In genomic region chr9:37309136-37309535, GRCh38 we compare ENCODE assay signal across 8 cellular contexts.
A peak's percentile ranks its signal among the peaks of the same experiment; 100 is the strongest.
DNase-seq lines count a peak whose midpoint lies in the region; ATAC-seq and TF ChIP-seq lines count a peak whose summit lies in the region.

No MANE protein-coding gene starts in this region.

- no peaks in the 10 kb centered on the region for H3K9me2 ChIP-seq in HCT116 (ENCODE audit: insufficient read depth)

- no peaks in the 10 kb centered on the region for H3K9me3 ChIP-seq in HCT116 (ENCODE audit: control insufficient read depth in 1 of 2, insufficient read depth in 1 of 2, low read depth in 1 of 2, low read length in 2 of 2)

- CTCF ChIA-PET in HCT116 (lab: Charles Lee) = no interaction called here
- CTCF ChIA-PET in activated CD8-positive, alpha-beta T cell treated with anti-CD3 and anti-CD28 coated beads for 36 hours (lab: Charles Lee) = interaction anchor here (0.6 to 1.4 kb wide), 7 partner anchors 15 to 436 kb away, joined by 3 to 5 read pairs (median 3); no protein-coding TSS in a partner anchor

- POLR2A ChIA-PET in HCT116 (lab: Charles Lee) = no interaction called here
- POLR2A ChIA-PET in activated CD8-positive, alpha-beta T cell treated with anti-CD3 and anti-CD28 coated beads for 36 hours (lab: Charles Lee) = interaction anchor here (1.4 kb wide), 1 partner anchor 153 kb away, joined by 3 read pairs; no protein-coding TSS in a partner anchor

- no peak overlapping the region for H3K4me2 ChIP-seq in HCT116 (ENCODE audit: low read length)

- 0 out of 6 replicates have a peak, but pooled peaks of 2 of the 3 experiments have one; percentile 19 to 24 for TF ChIP-seq CTCF in HCT116 (IDR thresholded peaks at IDR 0.05 in 2 of 3, conservative IDR thresholded peaks at IDR 0.05 in 1 of 3; ENCODE audit: borderline replicate concordance in 1 of 3, insufficient read depth in 1 of 3, low read depth in 2 of 3, low read length in 2 of 3)
- TF ChIP-seq CTCF in activated CD8-positive, alpha-beta T cell treated with anti-CD3 and anti-CD28 coated beads for 36 hours (IDR thresholded peaks at IDR 0.05) = no peak

- H3K4me3 Mint-ChIP-seq in activated CD8-positive, alpha-beta T cell treated with anti-CD3 and anti-CD28 coated beads for 36 hours = no peak overlapping the region
- H3K4me3 Mint-ChIP-seq in naive B cell = peak overlapping the region in 5 of 8 donors; percentile 15 to 78 (median 59)

- TF ChIP-seq POLR2A in HCT116 (IDR thresholded peaks at IDR 0.05; ENCODE audit: borderline replicate concordance, extremely low read depth, insufficient read depth, insufficient read length) = no peak

- no peak overlapping the region for H3K9ac ChIP-seq in HCT116 (ENCODE audit: low read length)

- H3K27ac ChIP-seq in HCT116 (ENCODE audit: low read depth, low read length) = no peak overlapping the region

- peaks cover 28% of the 10 kb centered on the region for H3K36me3 Mint-ChIP-seq in activated CD8-positive, alpha-beta T cell treated with anti-CD3 and anti-CD28 coated beads for 36 hours (ENCODE audit: low read depth)
- peaks cover 20 to 29% of the 10 kb centered on the region in 2 donors for H3K36me3 Mint-ChIP-seq in naive B cell

- peaks cover 11% of the 10 kb centered on the region for H3K4me1 Mint-ChIP-seq in activated CD8-positive, alpha-beta T cell treated with anti-CD3 and anti-CD28 coated beads for 36 hours (ENCODE audit: low read depth)
- peaks cover 24 to 52% (median 30%) of the 10 kb centered on the region in 3 donors for H3K4me1 Mint-ChIP-seq in naive B cell

- H3K36me3 ChIP-seq in HCT116 (ENCODE audit: control insufficient read depth in 1 of 2, insufficient read depth in 2 of 2, low read length in 2 of 2) = 0 out of 4 replicates have a peak, but pooled peaks cover 0 to 4% of the 10 kb centered on the region in 2 experiments

- H3K27me3 Mint-ChIP-seq in activated CD8-positive, alpha-beta T cell treated with anti-CD3 and anti-CD28 coated beads for 36 hours = no peaks in the 10 kb centered on the region
- no peaks in the 10 kb centered on the region for H3K27me3 Mint-ChIP-seq in naive B cell

- H3K79me2 ChIP-seq in HCT116 (ENCODE audit: insufficient read depth, low read length) = no peaks in the 10 kb centered on the region

- DNase-seq in EH (ENCODE audit: low read depth) (peak; percentile 86), HCT116 (ENCODE audit: low read depth, low spot score) (no peak), naive B cell (peak; percentile 39), NCI-H446 (lab: John Stamatoyannopoulos, UW) (no peak), SIG-M5 (lab: John Stamatoyannopoulos, UW) (no peak)
- DNase-seq in activated CD8-positive, alpha-beta T cell treated with anti-CD3 and anti-CD28 coated beads for 36 hours = peak; percentile 41

- ATAC-seq in HCT116 (peak; percentile 47; the same call in 1 of the 2 replicates), naive B cell (ENCODE audit: low read depth in 2 of 2) (peak; percentile 95 to 96), HG03108 (IDR thresholded peaks at IDR 0.05; ENCODE audit: unreplicated experiment) (no peak), HG02642 (IDR thresholded peaks at IDR 0.05; ENCODE audit: poor library complexity, unreplicated experiment) (no peak)
- peak; percentile 75 for ATAC-seq in activated CD8-positive, alpha-beta T cell treated with anti-CD3 and anti-CD28 coated beads for 36 hours

- no peaks in the 10 kb centered on the region for H3K27me3 ChIP-seq in HCT116 (ENCODE audit: insufficient read depth, low read length)

- no peak overlapping the region for H2AFZ ChIP-seq in HCT116 (ENCODE audit: low read depth, low read length, poor library complexity, severe bottlenecking)

- peak overlapping the region; percentile 25 for H3K27ac Mint-ChIP-seq in activated CD8-positive, alpha-beta T cell treated with anti-CD3 and anti-CD28 coated beads for 36 hours
- peak overlapping the region; percentile 26 to 91 (median 76) for H3K27ac Mint-ChIP-seq in naive B cell

- H4K20me1 ChIP-seq in HCT116 (ENCODE audit: insufficient read depth) = no peaks in the 10 kb centered on the region

- BruUV-seq in HCT116 (replicated peaks; lab: Mats Ljungman, UMichigan) = no TSS peak

- intact Hi-C loops in HCT116 (cut with micrococcal nuclease) = no loop called here
- intact Hi-C loops in activated CD8-positive, alpha-beta T cell treated with anti-CD3 and anti-CD28 coated beads for 36 hours (cut with micrococcal nuclease) = loop anchor here (10.0 kb wide), 1 partner anchor 114 kb away; no protein-coding TSS in a partner anchor

- H3K4me1 ChIP-seq in HCT116 (ENCODE audit: control insufficient read depth in 1 of 2, insufficient read depth in 2 of 2, low read length in 2 of 2) = no peaks in the 10 kb centered on the region

- peak; percentile 46 for TF ChIP-seq RAD21 in HCT116 (IDR thresholded peaks at IDR 0.05; ENCODE audit: low read depth)

- H3K9me3 Mint-ChIP-seq in activated CD8-positive, alpha-beta T cell treated with anti-CD3 and anti-CD28 coated beads for 36 hours = no peaks in the 10 kb centered on the region
- H3K9me3 Mint-ChIP-seq in naive B cell = peaks cover 0 to 2% (median 0%) of the 10 kb centered on the region in 7 donors

- no peak overlapping the region for H3K4me3 ChIP-seq in HCT116 (replicated peaks in 1 of 2; ENCODE audit: low read depth in 1 of 2, low read length in 2 of 2)

- RAD21 ChIA-PET in HCT116 (lab: Charles Lee; ENCODE audit: low non-redundant PET in 1 of 2, low total read pairs in 2 of 2, uncharacterized antibody in 2 of 2, unreplicated experiment in 2 of 2) = no interaction called here

TF ChIP-seq in HCT116, 20 proteins besides CTCF, POLR2A, EP300 and RAD21:
- TF ChIP-seq FOSL1 (IDR thresholded peaks at IDR 0.05; ENCODE audit: low read depth) (no peak), SP1 (IDR thresholded peaks at IDR 0.05; ENCODE audit: low read depth) (no peak), REST (IDR thresholded peaks at IDR 0.05; ENCODE audit: low read depth) (no peak)

Comparison
In these comparisons a context has a peak if more than half of its experiments do, and no peak if none do; other contexts are left out.
1. DNase-seq: peak in EH (single experiment), activated CD8-positive, alpha-beta T cell treated with anti-CD3 and anti-CD28 coated beads for 36 hours (single experiment) and naive B cell (single experiment); none in HCT116 (single experiment), NCI-H446 (0 of 2) and SIG-M5 (single experiment).
2. ATAC-seq: peak in HCT116 (single experiment), activated CD8-positive, alpha-beta T cell treated with anti-CD3 and anti-CD28 coated beads for 36 hours (single experiment) and naive B cell (2 of 2); none in HG03108 (single experiment) and HG02642 (single experiment).